ENCODE assay signal across 8 cellular contexts in the genomic region with DNA sequence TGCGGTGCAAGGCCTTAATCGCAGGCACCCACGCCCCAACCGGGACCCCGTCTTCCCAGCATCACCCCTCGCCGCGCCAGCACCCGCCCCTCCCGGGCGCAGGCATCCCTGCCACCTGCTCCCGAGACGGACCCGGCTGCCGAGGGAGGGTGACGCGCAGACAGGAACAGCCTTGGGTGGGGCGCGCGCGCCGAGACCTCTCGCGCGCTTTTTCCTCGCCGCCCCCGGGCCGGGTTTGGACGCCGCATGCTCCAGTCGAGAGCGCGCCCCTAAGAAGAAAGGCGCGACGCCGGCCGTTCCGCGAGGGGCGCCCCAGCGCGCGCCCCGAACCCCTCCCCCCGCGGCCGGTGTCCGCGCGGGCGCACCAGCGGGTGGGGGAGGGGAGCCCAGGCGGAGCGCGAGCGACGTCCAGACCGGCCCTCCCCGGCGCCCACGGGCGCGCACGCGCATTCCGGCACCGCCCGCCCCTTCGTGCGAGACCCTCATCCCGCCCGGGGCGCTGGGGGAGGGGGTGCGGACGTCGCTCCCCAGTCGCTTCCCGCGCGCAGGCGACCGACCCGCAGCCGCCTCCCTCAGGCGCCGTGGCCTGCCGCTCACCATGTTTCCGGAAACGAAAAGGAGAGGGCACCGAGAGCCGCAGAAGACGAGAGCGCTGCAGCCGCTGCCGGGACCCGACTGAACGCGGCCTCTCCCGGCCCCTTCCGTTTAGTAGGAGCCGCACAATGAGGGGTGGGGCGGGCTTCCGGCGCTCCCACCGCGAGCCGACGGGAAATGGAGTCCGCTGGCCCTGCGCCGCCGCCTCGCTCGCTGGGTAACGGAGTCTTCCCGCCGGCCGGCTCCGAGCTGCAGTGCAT. TPM values are rescaled to one million over a fixed set of nuclear protein-coding genes. Genes with fewer than 3 reads are reported as not detected.
DNase-seq lines count a peak whose midpoint lies in the region; ATAC-seq and TF ChIP-seq lines count a peak whose summit lies in the region.

CFL1 (minus strand) TSS at position 681 of the 854 bp plus-strand sequence; CDS start at position 600, 81 bp downstream.

- TF ChIP-seq CTCF in parathyroid adenoma (IDR thresholded peaks at IDR 0.05) (no peak), tibial artery (IDR thresholded peaks at IDR 0.05) (no peak)

- peak; percentile 43 for ATAC-seq in HG02610 (IDR thresholded peaks at IDR 0.05; ENCODE audit: unreplicated experiment)
- ATAC-seq in Right ventricle myocardium inferior: peak; percentile 81

- H3K4me3 ChIP-seq in GM08714 (ENCODE audit: low read length): peak within 1 kb of the TSS; percentile 86
- H3K4me3 ChIP-seq in parathyroid adenoma (ENCODE audit: low read depth, low read length): peak within 1 kb of the TSS; percentile 90
- H3K4me3 ChIP-seq in tibial artery: peak within 1 kb of the TSS; percentile 84 to 99

- peak within 1 kb of the TSS; percentile 97 for H3K4me2 ChIP-seq in parathyroid adenoma (ENCODE audit: low read length)

- no peaks in the 10 kb centered on the region for H3K36me3 ChIP-seq in parathyroid adenoma (ENCODE audit: control insufficient read depth, insufficient read depth, low read length)
- H3K36me3 ChIP-seq in tibial artery: peaks cover 41 to 46% (median 43%) of the 10 kb centered on the region in 3 donors

- H3K9me3 ChIP-seq in parathyroid adenoma (ENCODE audit: control insufficient read depth, low read length) (no peaks in the 10 kb centered on the region), tibial artery (no peaks in the 10 kb centered on the region)

- peak within 1 kb of the TSS; percentile 80 for H2AFZ ChIP-seq in parathyroid adenoma

- H3K79me2 ChIP-seq in parathyroid adenoma: peaks cover 5% of the 10 kb centered on the region

- H3K27ac ChIP-seq in parathyroid adenoma: peak within 1 kb of the TSS; percentile 100
- peak within 1 kb of the TSS; percentile 97 to 98 for H3K27ac ChIP-seq in tibial artery

- H3K4me1 ChIP-seq in parathyroid adenoma: peaks cover 11% of the 10 kb centered on the region
- H3K4me1 ChIP-seq in tibial artery: peaks cover 0 to 47% (median 38%) of the 10 kb centered on the region in 4 donors

- no peaks in the 10 kb centered on the region for H3K27me3 ChIP-seq in parathyroid adenoma (ENCODE audit: control insufficient read depth, insufficient read depth, low read length)
- no peaks in the 10 kb centered on the region for H3K27me3 ChIP-seq in tibial artery

- intact Hi-C loops in Right ventricle myocardium inferior (cut with DNase I) (loop anchor here (2.0 to 10.0 kb wide), 4 partner anchors 61 to 205 kb away; partner anchors contain the start of genes C11orf68, DRAP1, KAT5 and SART1), tibial artery (cut with DNase I; ENCODE audit: low total_unique reads) (loop anchor here (2.0 kb wide), 1 partner anchor 61 kb away; the partner anchor contains the start of genes C11orf68 and DRAP1)

- peak within 1 kb of the TSS; percentile 84 for H3K9ac ChIP-seq in parathyroid adenoma

- DNase-seq in NCI-H1105 (lab: John Stamatoyannopoulos, UW): peak; percentile 97
- peak; percentile 98 for DNase-seq in SW480 (ENCODE audit: low spot score)
- DNase-seq in activated naive CD8-positive, alpha-beta T cell treated with anti-CD3 and anti-CD28 coated beads, Interleukin-2, amount 50 U/mL, for 16 hours (ENCODE audit: low read depth, low spot score): peak; percentile 92
- DNase-seq in Right ventricle myocardium inferior (ENCODE audit: missing footprints): peak; percentile 100
- DNase-seq in tibial artery: peak; percentile 99

RNA-seq across cellular contexts. Expression of gene CFL1, which starts in this region (rescaled TPM):
- total RNA-seq in Right ventricle myocardium inferior: 386 TPM

Comparison
In these comparisons a context has a peak if more than half of its experiments do, and no peak if none do; other contexts are left out.
1. Peak in every context shown above with its lines: DNase-seq, ATAC-seq, H3K4me3 ChIP-seq and H3K27ac ChIP-seq.